19 cellular contexts compared by ENCODE assay signal in genomic region chr14:95163666-95164065, GRCh38.
"Had no signal": no experiment of that assay in that cellular context is flagged by ENCODE, and none has a peak within 500 bp of the region (broad histone marks: within the 10 kb centered on the region; RNA-seq: fewer than 3 reads in every experiment).

No MANE protein-coding gene starts in this region.

- ATAC-seq: activated CD4-positive, alpha-beta T cell treated with anti-CD3 and anti-CD28 coated beads for 36 hours; activated T-helper 17 cell treated with anti-CD3 and anti-CD28 coated beads, Interleukin-2, amount 50 U/mL, for 72 hours; PC-3 had no signal

- H3K27me3 ChIP-seq: brain microvascular endothelial cell had no signal

- H3K27ac ChIP-seq: brain microvascular endothelial cell, WERI-Rb-1 had no signal

- H3K36me3 ChIP-seq: brain microvascular endothelial cell, WERI-Rb-1 had no signal

- DNase-seq: activated CD4-positive, alpha-beta memory T cell treated with anti-CD3 and anti-CD28 coated beads, Interleukin-2, amount 10 ng/mL, durations not matched to agents 7 days and 5 days; activated CD4-positive, alpha-beta T cell treated with anti-CD3 and anti-CD28 coated beads for 36 hours; activated CD4-positive, alpha-beta T cell treated with anti-CD3 and anti-CD28 coated beads, Interleukin-2, amount 50 U/mL, for 1 hour; activated gamma-delta T cell; activated naive CD4-positive, alpha-beta T cell treated with anti-CD3 and anti-CD28 coated beads for 36 hours; activated T-cell treated with anti-CD3 and anti-CD28 coated beads for 4 hours; activated T-cell treated with anti-CD3 and anti-CD28 coated beads, Interleukin-2, amount 50 U/mL, for 48 hours; brain microvascular endothelial cell; KG1; NCI-H1048; NCI-H146; NCI-H187 treated with DMSO at 0.1 percent for 48 hours; NCI-H2081 treated with DMSO at 0.1 percent for 48 hours; NCI-H446; NCI-H524; PC-3; SHP77 treated with DMSO at 0.1 percent for 48 hours; WERI-Rb-1 had no signal
